Comparison of ENCODE assay signal across 10 cellular contexts in genomic region chr20:45834797-45835161, GRCh38. TPM values are rescaled to one million over a fixed set of nuclear protein-coding genes. Genes with fewer than 3 reads are reported as not detected.
A peak's percentile ranks its signal among the peaks of the same experiment; 100 is the strongest.
DNase-seq lines count a peak whose midpoint lies in the region; ATAC-seq and TF ChIP-seq lines count a peak whose summit lies in the region.
"Had no signal": no experiment of that assay in that cellular context is flagged by ENCODE, and none has a peak within 500 bp of the region (broad histone marks: within the 10 kb centered on the region; RNA-seq: fewer than 3 reads in every experiment).

No MANE protein-coding gene starts in this region.

- DNase-seq in Calu3: no peak
- no peak for DNase-seq in activated CD4-positive, alpha-beta memory T cell treated with anti-CD3 and anti-CD28 coated beads, Interleukin-2, amount 10 ng/mL, durations not matched to agents 7 days and 5 days
- DNase-seq in prostate gland (ENCODE audit: low spot score): no peak
- DNase-seq in NCI-H1436 treated with DMSO at 0.1 percent for 48 hours (lab: John Stamatoyannopoulos, UW): no peak
- no peak for DNase-seq in NCI-H2107 treated with DMSO at 0.1 percent for 48 hours (lab: John Stamatoyannopoulos, UW; ENCODE audit: unreplicated experiment)
- DNase-seq: NCI-H774 had no signal

- TF ChIP-seq EP300 in gastroesophageal sphincter (IDR thresholded peaks at IDR 0.05): no peak

- no peaks in the 10 kb centered on the region for H3K9me3 Mint-ChIP-seq in Calu3 (ENCODE audit: low read depth, unreplicated experiment)
- no peaks in the 10 kb centered on the region for H3K9me3 Mint-ChIP-seq in activated CD4-positive, alpha-beta memory T cell treated with anti-CD3 and anti-CD28 coated beads, Interleukin-2, amount 10 ng/mL, durations not matched to agents 7 days and 5 days

- TF ChIP-seq POLR2A in gastroesophageal sphincter (IDR thresholded peaks at IDR 0.05) (no peak), prostate gland (IDR thresholded peaks at IDR 0.05) (no peak)

- no peak overlapping the region for H3K27ac Mint-ChIP-seq in Calu3 (ENCODE audit: unreplicated experiment)
- H3K27ac Mint-ChIP-seq in activated CD4-positive, alpha-beta memory T cell treated with anti-CD3 and anti-CD28 coated beads, Interleukin-2, amount 10 ng/mL, durations not matched to agents 7 days and 5 days: no peak overlapping the region

- peaks cover 8% of the 10 kb centered on the region for H3K4me1 Mint-ChIP-seq in Calu3 (ENCODE audit: low read depth, unreplicated experiment)
- H3K4me1 Mint-ChIP-seq in activated CD4-positive, alpha-beta memory T cell treated with anti-CD3 and anti-CD28 coated beads, Interleukin-2, amount 10 ng/mL, durations not matched to agents 7 days and 5 days: peaks cover 19% of the 10 kb centered on the region

- H3K27ac ChIP-seq in gastroesophageal sphincter (peak overlapping the region; percentile 76 to 97 (median 89)), prostate gland (peak overlapping the region; percentile 90)

- WGBS in gastroesophageal sphincter (ENCODE audit: low coverage in 1 of 2), 2 donors: 26 to 42% methylated on average over 2 of the region's 14 CpGs
- WGBS in prostate gland: 66% methylated on average over 14 of the region's 14 CpGs

- H3K9me3 ChIP-seq in gastroesophageal sphincter (no peaks in the 10 kb centered on the region), prostate gland (no peaks in the 10 kb centered on the region)
- H3K9me3 ChIP-seq: pancreas had no signal

- TF ChIP-seq CTCF in Calu3 (IDR thresholded peaks at IDR 0.05; ENCODE audit: unreplicated experiment) (no peak), gastroesophageal sphincter (IDR thresholded peaks at IDR 0.05) (no peak), prostate gland (IDR thresholded peaks at IDR 0.05) (no peak)

- ATAC-seq in gastroesophageal sphincter (no peak), HG02885 (IDR thresholded peaks at IDR 0.05; ENCODE audit: poor library complexity, unreplicated experiment) (no peak), GM19397 (IDR thresholded peaks at IDR 0.05; ENCODE audit: unreplicated experiment) (no peak)

- H3K36me3 ChIP-seq in gastroesophageal sphincter (peaks cover 0 to 23% of the 10 kb centered on the region in 2 donors), prostate gland (no peaks in the 10 kb centered on the region)
- H3K36me3 ChIP-seq: pancreas had no signal

- no TSS peak for BruUV-seq in Calu3 (replicated peaks; lab: Mats Ljungman, UMichigan)

- H3K4me1 ChIP-seq in gastroesophageal sphincter: peaks cover 5 to 70% (median 25%) of the 10 kb centered on the region in 3 donors
- H3K4me1 ChIP-seq in prostate gland (replicated peaks): peaks cover 8% of the 10 kb centered on the region
- H3K4me1 ChIP-seq: pancreas had no signal

- H3K27me3 Mint-ChIP-seq in Calu3 (ENCODE audit: unreplicated experiment): no peaks in the 10 kb centered on the region
- peaks cover 13% of the 10 kb centered on the region for H3K27me3 Mint-ChIP-seq in activated CD4-positive, alpha-beta memory T cell treated with anti-CD3 and anti-CD28 coated beads, Interleukin-2, amount 10 ng/mL, durations not matched to agents 7 days and 5 days

- H3K27me3 ChIP-seq in gastroesophageal sphincter: no peaks in the 10 kb centered on the region
- no peaks in the 10 kb centered on the region for H3K27me3 ChIP-seq in prostate gland (replicated peaks; ENCODE audit: insufficient read depth)
- H3K27me3 ChIP-seq: pancreas had no signal

- intact Hi-C loops in Calu3 (cut with micrococcal nuclease; ENCODE audit: unreplicated experiment): no loop called here
- intact Hi-C loops in prostate gland (cut with DNase I): loop anchor here (5.0 kb wide), 1 partner anchor 103 kb away; no protein-coding TSS in a partner anchor

- H3K36me3 Mint-ChIP-seq in Calu3 (ENCODE audit: insufficient read depth, unreplicated experiment): peaks cover 31% of the 10 kb centered on the region
- no peaks in the 10 kb centered on the region for H3K36me3 Mint-ChIP-seq in activated CD4-positive, alpha-beta memory T cell treated with anti-CD3 and anti-CD28 coated beads, Interleukin-2, amount 10 ng/mL, durations not matched to agents 7 days and 5 days (ENCODE audit: low read depth)

- POLR2A ChIA-PET in activated CD4-positive, alpha-beta memory T cell treated with anti-CD3 and anti-CD28 coated beads, Interleukin-2, amount 10 ng/mL, durations not matched to agents 7 days and 5 days (lab: Charles Lee): interaction anchor here (1.2 to 4.2 kb wide), 3 partner anchors 22 to 99 kb away, joined by 3 to 21 read pairs (median 6); partner anchors contain the start of gene PCIF1

- peak overlapping the region; percentile 86 for H3K4me3 Mint-ChIP-seq in Calu3 (ENCODE audit: low read depth, unreplicated experiment)
- peak overlapping the region; percentile 35 for H3K4me3 Mint-ChIP-seq in activated CD4-positive, alpha-beta memory T cell treated with anti-CD3 and anti-CD28 coated beads, Interleukin-2, amount 10 ng/mL, durations not matched to agents 7 days and 5 days

- CTCF ChIA-PET in Calu3 (lab: Charles Lee): interaction anchor here (1.1 to 1.5 kb wide), 3 partner anchors 9 to 88 kb away, joined by 3 to 4 read pairs (median 3); no protein-coding TSS in a partner anchor
- CTCF ChIA-PET in activated CD4-positive, alpha-beta memory T cell treated with anti-CD3 and anti-CD28 coated beads, Interleukin-2, amount 10 ng/mL, durations not matched to agents 7 days and 5 days (lab: Charles Lee): interaction anchor here (1.4 kb wide), 1 partner anchor 36 kb away, joined by 4 read pairs; no protein-coding TSS in a partner anchor

- H3K4me3 ChIP-seq in gastroesophageal sphincter: peak overlapping the region; percentile 59 to 86
- H3K4me3 ChIP-seq in prostate gland: peak overlapping the region; percentile 55 to 66

RNA-seq across cellular contexts. Expression of gene SNX21, which starts 1.2 kb away (rescaled TPM):
- total RNA-seq in Calu3 (2022): 7.6 and 8.7 TPM in 2 replicates
- total RNA-seq in activated CD4-positive, alpha-beta memory T cell treated with anti-CD3 and anti-CD28 coated beads, Interleukin-2, amount 10 ng/mL, durations not matched to agents 7 days and 5 days: 1 to 10 TPM in 1 of 2 experiments, under 1 TPM in 1; 0.91 to 1.6 TPM
- total RNA-seq in gastroesophageal sphincter: 10 to 100 TPM; 45.9 to 76.3 (median 59.7) TPM
- 10 to 100 TPM; 60.4 to 68.4 TPM for total RNA-seq in prostate gland

RNA-seq across cellular contexts. Expression of gene TNNC2, which starts 7.7 kb away (rescaled TPM):
- not detected in 2 replicates for total RNA-seq in Calu3 (2022)
- not detected for total RNA-seq in activated CD4-positive, alpha-beta memory T cell treated with anti-CD3 and anti-CD28 coated beads, Interleukin-2, amount 10 ng/mL, durations not matched to agents 7 days and 5 days
- total RNA-seq in gastroesophageal sphincter: 1 to 10 TPM in 3 of 4 donors, not detected in 1; 1.0 to 6.3 (median 1.3) TPM
- total RNA-seq in prostate gland: 1 to 10 TPM; 2.1 to 3.0 TPM
- total RNA-seq: pancreas had no signal

RNA-seq across cellular contexts. Expression of gene UBE2C, which starts 22.3 kb away (rescaled TPM):
- total RNA-seq in Calu3 (2022): 189 and 210 TPM in 2 replicates
- total RNA-seq in activated CD4-positive, alpha-beta memory T cell treated with anti-CD3 and anti-CD28 coated beads, Interleukin-2, amount 10 ng/mL, durations not matched to agents 7 days and 5 days: 100 to 1,000 TPM; 170 to 184 TPM
- under 1 TPM in 1 of 4 donors, not detected in 3; 0.72 TPM for total RNA-seq in gastroesophageal sphincter
- total RNA-seq in prostate gland: 10 to 100 TPM in 1 of 2 donors, 1 to 10 TPM in 1; 2.2 to 10.9 TPM

RNA-seq across cellular contexts. Expression of gene ACOT8, which starts 22.4 kb away (rescaled TPM):
- total RNA-seq in Calu3 (2022) (37.9 and 39.9 TPM in 2 replicates), gastroesophageal sphincter (10 to 100 TPM; 27.2 to 49.8 (median 29.9) TPM), prostate gland (10 to 100 TPM; 57.4 to 68.1 TPM)
- total RNA-seq in activated CD4-positive, alpha-beta memory T cell treated with anti-CD3 and anti-CD28 coated beads, Interleukin-2, amount 10 ng/mL, durations not matched to agents 7 days and 5 days: 10 to 100 TPM; 36.0 to 36.5 TPM

RNA-seq across cellular contexts. Expression of gene ZSWIM3, which starts 22.6 kb away (rescaled TPM):
- total RNA-seq in Calu3 (2022): 5.2 and 6.1 TPM in 2 replicates
- total RNA-seq in activated CD4-positive, alpha-beta memory T cell treated with anti-CD3 and anti-CD28 coated beads, Interleukin-2, amount 10 ng/mL, durations not matched to agents 7 days and 5 days: 1 to 10 TPM; 5.5 to 5.7 TPM
- total RNA-seq in gastroesophageal sphincter: 1 to 10 TPM; 2.8 to 5.0 (median 4.4) TPM
- 10 to 100 TPM in 1 of 2 donors, 1 to 10 TPM in 1; 4.3 to 11.9 TPM for total RNA-seq in prostate gland

Comparison
In these comparisons a context has a peak if more than half of its experiments do, and no peak if none do; other contexts are left out.
1. RNA of gene UBE2C, which starts 22.3 kb away (total RNA-seq): 189 to 210 TPM in Calu3 and 170 to 184 TPM in activated CD4-positive, alpha-beta memory T cell treated with anti-CD3 and anti-CD28 coated beads, Interleukin-2, amount 10 ng/mL, durations not matched to agents 7 days and 5 days; 2.2 to 10.9 TPM in prostate gland and 0.72 TPM in gastroesophageal sphincter; every median in the first group is over 10 times any median in the second.